11 cellular contexts compared by ENCODE assay signal in the genomic region with DNA sequence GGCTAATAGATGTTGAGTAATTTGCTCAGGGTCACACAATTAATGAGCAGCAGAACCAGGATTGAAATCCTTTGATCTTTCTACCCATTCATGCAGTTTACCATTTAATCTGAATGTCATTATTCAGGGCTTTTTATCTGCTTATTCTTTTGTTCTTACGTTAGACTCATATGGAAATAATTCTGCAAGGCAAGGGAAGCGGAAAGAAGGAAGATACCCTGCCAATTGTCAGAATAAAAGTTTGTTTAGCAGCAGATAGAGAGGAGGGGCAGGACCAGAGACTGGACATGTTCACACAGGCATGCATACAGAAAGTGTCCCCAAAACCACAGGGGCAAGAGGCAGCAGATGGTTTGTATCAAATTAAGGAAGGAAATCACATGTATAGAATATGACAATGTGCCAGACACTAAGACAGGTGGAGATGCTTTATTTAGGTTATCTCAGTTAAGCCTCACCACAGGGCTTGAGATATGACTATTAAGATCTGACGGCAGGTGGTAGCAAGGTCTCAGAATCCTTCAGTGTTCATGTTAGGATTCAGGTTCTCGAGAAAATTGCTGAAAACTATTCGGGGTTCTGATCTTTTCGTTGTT. TPM values are rescaled to one million over a fixed set of nuclear protein-coding genes. Genes with fewer than 3 reads are reported as not detected.
DNase-seq lines count a peak whose midpoint lies in the region; ATAC-seq and TF ChIP-seq lines count a peak whose summit lies in the region.
"Had no signal": no experiment of that assay in that cellular context is flagged by ENCODE, and none has a peak within 500 bp of the region (broad histone marks: within the 10 kb centered on the region; RNA-seq: fewer than 3 reads in every experiment).

No MANE protein-coding gene starts in this region.

- DNase-seq in GM10266 (ENCODE audit: extremely low spot score) (peak; percentile 48), SK-N-SH (peak; percentile 47), iPS-NIHi7 (ENCODE audit: extremely low spot score) (no peak), lower leg skin (ENCODE audit: low spot score in 2 of 2) (no peak), GOT3 (lab: John Stamatoyannopoulos, UW) (no peak), activated gamma-delta T cell treated with Interleukin-2 at 50 U/mL for 16 hours (no peak)
- DNase-seq: activated naive CD4-positive, alpha-beta T cell treated with anti-CD3 and anti-CD28 coated beads, Interleukin-2, amount 10 ng/mL, durations not matched to agents 7 days and 5 days; NCI-H446 treated with DMSO at 0.1 percent for 48 hours had no signal

- TF ChIP-seq POLR2A in lower leg skin (IDR thresholded peaks at IDR 0.05) = no peak

- POLR2A ChIA-PET in SK-N-SH (lab: Yijun Ruan, JAX) = no interaction called here

- H2AFZ ChIP-seq in SK-N-SH (ENCODE audit: low read depth) = no peak overlapping the region
- H2AFZ ChIP-seq: hepatocyte had no signal

- no peaks in the 10 kb centered on the region for H3F3A ChIP-seq in SK-N-SH (replicated peaks; ENCODE audit: insufficient read depth)

- CTCF ChIA-PET in SK-N-SH (lab: Yijun Ruan, JAX) = interaction anchor here (1.4 to 1.6 kb wide), 2 partner anchors 24 to 30 kb away, joined by 3 read pairs; partner anchors contain the start of gene BRMS1L

- no peak for TF ChIP-seq EP300 in SK-N-SH (IDR thresholded peaks at IDR 0.05; ENCODE audit: borderline replicate concordance in 1 of 2, low read depth in 1 of 2, low read length in 1 of 2)

- no peaks in the 10 kb centered on the region for H3K9me2 ChIP-seq in SK-N-SH

- H3K79me2 ChIP-seq in SK-N-SH (ENCODE audit: insufficient read depth) = no peaks in the 10 kb centered on the region

- H3K4me3 ChIP-seq in SK-N-SH (ENCODE audit: low read depth in 2 of 2, low read length in 1 of 2) = no peak overlapping the region
- no peak overlapping the region for H3K4me3 ChIP-seq in lower leg skin (ENCODE audit: low read depth, poor library complexity, severe bottlenecking)
- H3K4me3 ChIP-seq: hepatocyte had no signal

- WGBS in SK-N-SH (ENCODE audit: low lambda C conversion rate) = 76% methylated on average over 6 of the region's 6 CpGs
- WGBS in lower leg skin, 2 donors = 72 to 75% methylated on average over 6 of the region's 6 CpGs

- H3K4me1 ChIP-seq in SK-N-SH (ENCODE audit: control insufficient read depth in 1 of 2, insufficient read depth in 2 of 2, low read depth in 1 of 2, low read length in 1 of 2) = peaks cover 0 to 8% of the 10 kb centered on the region in 2 experiments; a peak in 2 of 4 replicates

- H3K36me3 ChIP-seq in SK-N-SH (replicated peaks in 1 of 2; ENCODE audit: control insufficient read depth in 1 of 2, insufficient read depth in 2 of 2, low read length in 1 of 2) = peaks cover 4 to 20% of the 10 kb centered on the region in 2 experiments

- ATAC-seq in GM19467 (IDR thresholded peaks at IDR 0.05; ENCODE audit: unreplicated experiment) (peak; percentile 98), HG03196 (IDR thresholded peaks at IDR 0.05; ENCODE audit: unreplicated experiment) (peak; percentile 93)

- H3K27ac ChIP-seq in SK-N-SH (ENCODE audit: low read depth in 2 of 2, low read length in 1 of 2) = peak overlapping the region in 1 of 2 experiments; percentile 36; a peak in 1 of 4 replicates
- H3K27ac ChIP-seq: hepatocyte had no signal

- intact Hi-C loops in lower leg skin (cut with DNase I; ENCODE audit: low total_unique reads) = no loop called here

- no peaks in the 10 kb centered on the region for H3K27me3 ChIP-seq in SK-N-SH (ENCODE audit: insufficient read depth)
- H3K27me3 ChIP-seq: hepatocyte had no signal

- no peaks in the 10 kb centered on the region for H3K9me3 ChIP-seq in SK-N-SH

- H3K9ac ChIP-seq in SK-N-SH = no peak overlapping the region

- H4K20me1 ChIP-seq in SK-N-SH (ENCODE audit: insufficient read depth) = no peaks in the 10 kb centered on the region

- peak; percentile 14 for TF ChIP-seq CTCF in GM10266 (IDR thresholded peaks at IDR 0.05; ENCODE audit: control insufficient read depth, insufficient read depth, low read depth, missing control alignments)
- TF ChIP-seq CTCF in SK-N-SH (IDR thresholded peaks at IDR 0.05) = no peak
- no peak for TF ChIP-seq CTCF in lower leg skin (IDR thresholded peaks at IDR 0.05)

- no peak overlapping the region for H3K4me2 ChIP-seq in SK-N-SH
- H3K4me2 ChIP-seq: hepatocyte had no signal

- no peak for TF ChIP-seq RAD21 in SK-N-SH (IDR thresholded peaks at IDR 0.05; ENCODE audit: low read length)

TF ChIP-seq in SK-N-SH, 30 proteins besides CTCF, POLR2A, EP300 and RAD21:
- TF ChIP-seq ELF1 (IDR thresholded peaks at IDR 0.05) (no peak), MXI1 (IDR thresholded peaks at IDR 0.05; ENCODE audit: low read depth, low read length) (peak; percentile 51; the same call in 1 of the 2 replicates)

RNA-seq across cellular contexts. Expression of gene BRMS1L, which starts 29.8 kb away (rescaled TPM):
- polyA plus RNA-seq in SK-N-SH (2012; rRNA removed) = 7.1 and 9.1 TPM in 2 replicates
- polyA plus RNA-seq in SK-N-SH (2012; cell fraction: cytosol; rRNA removed) = 9.7 and 11.0 TPM in 2 replicates
- 3.0 and 9.3 TPM in 2 replicates for polyA plus RNA-seq in SK-N-SH (2012; cell fraction: nucleus; rRNA removed)
- 1 to 10 TPM; 2.7 to 5.8 (median 4.1) TPM for total RNA-seq in lower leg skin

RNA-seq across cellular contexts. Expression of gene RALGAPA1, which starts 46.9 kb away (rescaled TPM):
- 3.6 and 4.4 TPM in 2 replicates for polyA plus RNA-seq in SK-N-SH (2012; rRNA removed)
- 3.9 and 4.1 TPM in 2 replicates for polyA plus RNA-seq in SK-N-SH (2012; cell fraction: cytosol; rRNA removed)
- polyA plus RNA-seq in SK-N-SH (2012; cell fraction: nucleus; rRNA removed) = 8.0 and 15.5 TPM in 2 replicates
- 10 to 100 TPM; 48.4 to 56.9 (median 50.2) TPM for total RNA-seq in lower leg skin

Comparison
In these comparisons a context has a peak if more than half of its experiments do, and no peak if none do; other contexts are left out.
1. DNase-seq: peak in GM10266 (single experiment) and SK-N-SH (single experiment); none in iPS-NIHi7 (single experiment), lower leg skin (0 of 2), GOT3 (single experiment) and activated gamma-delta T cell treated with Interleukin-2 at 50 U/mL for 16 hours (single experiment).